In the genomic region with DNA sequence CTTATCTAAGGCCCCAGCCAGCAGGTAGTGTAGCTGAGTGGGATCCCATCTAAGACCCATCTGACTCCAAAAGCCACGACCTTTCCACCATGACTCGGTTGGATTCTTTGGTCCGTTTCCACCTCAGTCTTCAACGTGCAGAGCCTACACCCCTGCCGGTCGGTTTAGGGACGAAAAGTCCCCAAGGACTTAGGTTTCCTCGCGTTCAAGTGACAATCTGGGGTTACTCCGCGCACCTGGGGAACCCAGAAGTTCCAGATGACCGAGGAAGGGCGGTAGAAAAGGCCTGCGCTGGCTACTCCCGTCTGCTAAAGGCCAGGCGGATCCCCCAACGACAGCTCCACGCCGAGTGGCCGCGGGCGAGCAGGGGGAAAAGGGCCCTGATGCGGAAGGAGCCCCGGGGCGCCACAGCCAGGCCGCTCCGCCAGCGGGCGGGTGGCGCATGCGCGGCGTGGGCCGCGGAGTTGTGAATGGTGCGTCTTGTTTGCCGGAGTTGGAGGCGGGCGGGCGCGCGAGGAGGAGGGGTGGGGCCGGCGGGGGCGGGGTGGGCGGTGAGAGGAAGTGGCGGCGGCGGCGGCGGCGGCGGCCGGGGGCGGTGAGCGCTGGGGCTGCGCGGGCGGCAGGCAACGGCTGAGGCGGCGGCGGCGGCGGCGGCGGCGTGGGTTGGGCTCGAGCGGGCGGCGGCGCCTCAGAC, we compare ENCODE assay signal across 8 cellular contexts. TPM values are rescaled to one million over a fixed set of nuclear protein-coding genes. Genes with fewer than 3 reads are reported as not detected.
A peak's percentile ranks its signal among the peaks of the same experiment; 100 is the strongest.
DNase-seq lines count a peak whose midpoint lies in the region; ATAC-seq and TF ChIP-seq lines count a peak whose summit lies in the region.

A gene (plus strand): TSS at position 595 of the 694 bp plus-strand sequence. CDS start 259 bp downstream, outside the sequence.

- no peaks in the 10 kb centered on the region for H3K27me3 ChIP-seq in BLaER1 treated with 17β-estradiol and CSF1 and Interleukin-3, amounts not matched to agents 10 nM and 100 nM
- H3K27me3 ChIP-seq in liver (ENCODE audit: control insufficient read depth in 4 of 4, insufficient read depth in 4 of 4, low read length in 3 of 4): no peaks in the 10 kb centered on the region

- H3K4me1 ChIP-seq in BLaER1 treated with 17β-estradiol and CSF1 and Interleukin-3, amounts not matched to agents 10 nM and 100 nM: peaks cover 56 to 80% (median 69%) of the 10 kb centered on the region in 10 experiments
- peaks cover 6 to 13% (median 10%) of the 10 kb centered on the region in 4 donors for H3K4me1 ChIP-seq in liver (ENCODE audit: control insufficient read depth in 4 of 4, insufficient read depth in 4 of 4, low read length in 3 of 4)

- peak within 1 kb of the TSS; percentile 90 to 100 (median 98) for H3K27ac ChIP-seq in BLaER1 treated with 17β-estradiol and CSF1 and Interleukin-3, amounts not matched to agents 10 nM and 100 nM
- H3K27ac ChIP-seq in liver (ENCODE audit: low read depth in 1 of 2, low read length in 2 of 2): peak within 1 kb of the TSS; percentile 96 to 97

- H3K9ac ChIP-seq in BLaER1 treated with 17β-estradiol and CSF1 and Interleukin-3, amounts not matched to agents 10 nM and 100 nM: peak within 1 kb of the TSS; percentile 92 to 100 (median 99)
- peak within 1 kb of the TSS; percentile 78 to 96 for H3K9ac ChIP-seq in liver (ENCODE audit: low read depth in 1 of 2, low read length in 2 of 2)

- peak; percentile 9 for TF ChIP-seq CTCF in liver (IDR thresholded peaks at IDR 0.05; ENCODE audit: low read depth, low read length, missing input control)

- H3K9me3 ChIP-seq in BLaER1 treated with 17β-estradiol and CSF1 and Interleukin-3, amounts not matched to agents 10 nM and 100 nM (replicated peaks in 1 of 11): no peaks in the 10 kb centered on the region
- no peaks in the 10 kb centered on the region for H3K9me3 ChIP-seq in liver (ENCODE audit: control insufficient read depth in 4 of 4, low read length in 3 of 4)

- TF ChIP-seq RAD21 in liver (IDR thresholded peaks at IDR 0.05): no peak

- peak within 1 kb of the TSS; percentile 70 to 100 (median 92) for H3K4me3 ChIP-seq in BLaER1 treated with 17β-estradiol and CSF1 and Interleukin-3, amounts not matched to agents 10 nM and 100 nM
- H3K4me3 ChIP-seq in liver (ENCODE audit: low read depth in 1 of 3, low read length in 3 of 3): peak within 1 kb of the TSS; percentile 77 to 97 (median 91)

- H3K36me3 ChIP-seq in BLaER1 treated with 17β-estradiol and CSF1 and Interleukin-3, amounts not matched to agents 10 nM and 100 nM: peaks cover 11 to 37% (median 32%) of the 10 kb centered on the region in 11 experiments
- H3K36me3 ChIP-seq in liver (ENCODE audit: control insufficient read depth in 4 of 4, insufficient read depth in 3 of 4, low read depth in 1 of 4, low read length in 3 of 4): no peaks in the 10 kb centered on the region

- peaks cover 38 to 43% (median 40%) of the 10 kb centered on the region in 11 experiments for H4K20me1 ChIP-seq in BLaER1 treated with 17β-estradiol and CSF1 and Interleukin-3, amounts not matched to agents 10 nM and 100 nM

- DNase-seq in GM19240 (ENCODE audit: insufficient read length, low spot score) (peak; percentile 94), NCI-H774 (lab: John Stamatoyannopoulos, UW) (peak; percentile 65), dermis blood vessel endothelial cell (peak; percentile 94)
- DNase-seq in activated CD4-positive, alpha-beta T cell treated with anti-CD3 and anti-CD28 coated beads, Interleukin-2, amount 50 U/mL, for 4 hours: peak; percentile 89 to 93
- DNase-seq in stimulated activated CD4-positive, alpha-beta T cell treated with anti-CD3 and anti-CD28 coated beads, Interleukin-4, amount 100 ng/mL, for 1 hour: peak; percentile 91

- ATAC-seq in HG03469 (IDR thresholded peaks at IDR 0.05; ENCODE audit: unreplicated experiment): peak; percentile 58

- under 1% methylated on average over 73 of the region's 73 CpGs for WGBS in liver

- peak within 1 kb of the TSS; percentile 89 to 98 (median 95) for H3K4me2 ChIP-seq in BLaER1 treated with 17β-estradiol and CSF1 and Interleukin-3, amounts not matched to agents 10 nM and 100 nM

TF ChIP-seq in liver, 16 proteins besides CTCF, POLR2A, EP300 and RAD21:
- TF ChIP-seq, protein P1, sequence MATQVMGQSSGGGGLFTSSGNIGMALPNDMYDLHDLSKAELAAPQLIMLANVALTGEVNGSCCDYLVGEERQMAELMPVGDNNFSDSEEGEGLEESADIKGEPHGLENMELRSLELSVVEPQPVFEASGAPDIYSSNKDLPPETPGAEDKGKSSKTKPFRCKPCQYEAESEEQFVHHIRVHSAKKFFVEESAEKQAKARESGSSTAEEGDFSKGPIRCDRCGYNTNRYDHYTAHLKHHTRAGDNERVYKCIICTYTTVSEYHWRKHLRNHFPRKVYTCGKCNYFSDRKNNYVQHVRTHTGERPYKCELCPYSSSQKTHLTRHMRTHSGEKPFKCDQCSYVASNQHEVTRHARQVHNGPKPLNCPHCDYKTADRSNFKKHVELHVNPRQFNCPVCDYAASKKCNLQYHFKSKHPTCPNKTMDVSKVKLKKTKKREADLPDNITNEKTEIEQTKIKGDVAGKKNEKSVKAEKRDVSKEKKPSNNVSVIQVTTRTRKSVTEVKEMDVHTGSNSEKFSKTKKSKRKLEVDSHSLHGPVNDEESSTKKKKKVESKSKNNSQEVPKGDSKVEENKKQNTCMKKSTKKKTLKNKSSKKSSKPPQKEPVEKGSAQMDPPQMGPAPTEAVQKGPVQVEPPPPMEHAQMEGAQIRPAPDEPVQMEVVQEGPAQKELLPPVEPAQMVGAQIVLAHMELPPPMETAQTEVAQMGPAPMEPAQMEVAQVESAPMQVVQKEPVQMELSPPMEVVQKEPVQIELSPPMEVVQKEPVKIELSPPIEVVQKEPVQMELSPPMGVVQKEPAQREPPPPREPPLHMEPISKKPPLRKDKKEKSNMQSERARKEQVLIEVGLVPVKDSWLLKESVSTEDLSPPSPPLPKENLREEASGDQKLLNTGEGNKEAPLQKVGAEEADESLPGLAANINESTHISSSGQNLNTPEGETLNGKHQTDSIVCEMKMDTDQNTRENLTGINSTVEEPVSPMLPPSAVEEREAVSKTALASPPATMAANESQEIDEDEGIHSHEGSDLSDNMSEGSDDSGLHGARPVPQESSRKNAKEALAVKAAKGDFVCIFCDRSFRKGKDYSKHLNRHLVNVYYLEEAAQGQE (IDR thresholded peaks at IDR 0.05): no peak
- peak; percentile 67 for TF ChIP-seq TAF1 (conservative IDR thresholded peaks at IDR 0.05)

RNA-seq across cellular contexts. Expression of the gene that starts here (rescaled TPM):
- 96.5 and 124 TPM in 2 replicates for total RNA-seq in dermis blood vessel endothelial cell
- total RNA-seq in liver: 10 to 100 TPM; 14.4 to 19.3 TPM
- 1 to 10 TPM; 6.8 to 8.0 TPM for polyA plus RNA-seq in liver

Comparison
In these comparisons a context has a peak if more than half of its experiments do, and no peak if none do; other contexts are left out.
1. Peak in every context shown above with its lines: DNase-seq, ATAC-seq, H3K4me3 ChIP-seq and H3K27ac ChIP-seq.